15 cellular contexts compared by ENCODE assay signal in genomic region chr6:32164295-32164694, GRCh38. TPM values are rescaled to one million over a fixed set of nuclear protein-coding genes. Genes with fewer than 3 reads are reported as not detected.
DNase-seq lines count a peak whose midpoint lies in the region; ATAC-seq and TF ChIP-seq lines count a peak whose summit lies in the region.
"Had no signal": no experiment of that assay in that cellular context is flagged by ENCODE, and none has a peak within 500 bp of the region (broad histone marks: within the 10 kb centered on the region; RNA-seq: fewer than 3 reads in every experiment).

Gene EGFL8 (plus strand): TSS chr6:32164595. CDS start chr6:32166166, 1,571 bp downstream.

- H3K27me3 Mint-ChIP-seq in glutamatergic neuron (ENCODE audit: unreplicated experiment): peaks cover 18% of the 10 kb centered on the region
- H3K27me3 Mint-ChIP-seq: activated CD4-positive, alpha-beta T cell treated with anti-CD3 and anti-CD28 coated beads, Interleukin-2, amount 10 ng/mL, durations not matched to agents 24 days and 14 days; naive B cell; stimulated activated naive CD8-positive, alpha-beta T cell treated with anti-CD3 and anti-CD28 coated beads, Interleukin-15, Interleukin-2, amounts not matched to agents 100 ng/mL and 50 ng/mL, for 24 hours had no signal

- no peak for ATAC-seq in Right ventricle myocardium superior (ENCODE audit: poor library complexity)
- ATAC-seq in aorta (ENCODE audit: low FRiP score): no peak
- ATAC-seq in GM19397 (IDR thresholded peaks at IDR 0.05; ENCODE audit: unreplicated experiment): no peak
- ATAC-seq in psoas muscle: no peak

- H3K9me3 ChIP-seq in right atrium auricular region (no peaks in the 10 kb centered on the region), parathyroid adenoma (ENCODE audit: control insufficient read depth, low read length) (no peaks in the 10 kb centered on the region), aorta (ENCODE audit: control insufficient read depth, low read length) (no peaks in the 10 kb centered on the region), psoas muscle (no peaks in the 10 kb centered on the region)

- peak within 1 kb of the TSS; percentile 43 for H3K4me3 Mint-ChIP-seq in glutamatergic neuron (ENCODE audit: unreplicated experiment)
- H3K4me3 Mint-ChIP-seq: activated CD4-positive, alpha-beta T cell treated with anti-CD3 and anti-CD28 coated beads, Interleukin-2, amount 10 ng/mL, durations not matched to agents 24 days and 14 days; naive B cell; stimulated activated naive CD8-positive, alpha-beta T cell treated with anti-CD3 and anti-CD28 coated beads, Interleukin-15, Interleukin-2, amounts not matched to agents 100 ng/mL and 50 ng/mL, for 24 hours had no signal

- H3K36me3 Mint-ChIP-seq in glutamatergic neuron (ENCODE audit: unreplicated experiment): no peaks in the 10 kb centered on the region

- H3K4me3 ChIP-seq in right atrium auricular region (no peak within 1 kb of the TSS), parathyroid adenoma (ENCODE audit: low read depth, low read length) (no peak within 1 kb of the TSS), aorta (ENCODE audit: low read length in 2 of 2) (no peak within 1 kb of the TSS), psoas muscle (no peak within 1 kb of the TSS)

- H3K4me1 ChIP-seq in right atrium auricular region: no peaks in the 10 kb centered on the region
- no peaks in the 10 kb centered on the region for H3K4me1 ChIP-seq in parathyroid adenoma
- no peaks in the 10 kb centered on the region for H3K4me1 ChIP-seq in aorta (ENCODE audit: control insufficient read depth in 1 of 2, insufficient read depth in 2 of 2, low read length in 2 of 2)
- H3K4me1 ChIP-seq in psoas muscle: no peaks in the 10 kb centered on the region

- H3K36me3 ChIP-seq in right atrium auricular region: peaks cover 63% of the 10 kb centered on the region
- no peaks in the 10 kb centered on the region for H3K36me3 ChIP-seq in parathyroid adenoma (ENCODE audit: control insufficient read depth, insufficient read depth, low read length)
- H3K36me3 ChIP-seq in aorta (ENCODE audit: control insufficient read depth in 1 of 2, insufficient read depth in 2 of 2, low read length in 1 of 2): peaks cover 0 to 4% of the 10 kb centered on the region in 2 donors
- peaks cover 0 to 70% of the 10 kb centered on the region in 2 donors for H3K36me3 ChIP-seq in psoas muscle (ENCODE audit: insufficient read depth in 1 of 2, low read depth in 1 of 2)

- H3K9me3 Mint-ChIP-seq in glutamatergic neuron (ENCODE audit: unreplicated experiment): peaks cover 21% of the 10 kb centered on the region
- H3K9me3 Mint-ChIP-seq: activated CD4-positive, alpha-beta T cell treated with anti-CD3 and anti-CD28 coated beads, Interleukin-2, amount 10 ng/mL, durations not matched to agents 24 days and 14 days; stimulated activated naive CD8-positive, alpha-beta T cell treated with anti-CD3 and anti-CD28 coated beads, Interleukin-15, Interleukin-2, amounts not matched to agents 100 ng/mL and 50 ng/mL, for 24 hours had no signal

- peaks cover 12% of the 10 kb centered on the region for H3K4me1 Mint-ChIP-seq in glutamatergic neuron (ENCODE audit: low read depth, unreplicated experiment)

- H3K79me2 ChIP-seq in parathyroid adenoma: no peaks in the 10 kb centered on the region

- peak within 1 kb of the TSS; percentile 35 to 51 for H3K27ac ChIP-seq in right atrium auricular region
- peak within 1 kb of the TSS; percentile 11 for H3K27ac ChIP-seq in parathyroid adenoma
- no peak within 1 kb of the TSS for H3K27ac ChIP-seq in aorta (ENCODE audit: low read depth in 1 of 2, low read length in 2 of 2)
- no peak within 1 kb of the TSS for H3K27ac ChIP-seq in psoas muscle

- H3K27ac Mint-ChIP-seq in glutamatergic neuron (ENCODE audit: unreplicated experiment): no peak within 1 kb of the TSS
- H3K27ac Mint-ChIP-seq: activated CD4-positive, alpha-beta T cell treated with anti-CD3 and anti-CD28 coated beads, Interleukin-2, amount 10 ng/mL, durations not matched to agents 24 days and 14 days had no signal

- no peak within 1 kb of the TSS for H3K9ac ChIP-seq in parathyroid adenoma

- DNase-seq in right atrium auricular region (ENCODE audit: low spot score) (no peak), Right ventricle myocardium superior (no peak), glutamatergic neuron (no peak), aorta (peak; percentile 22 to 36), medulla oblongata (ENCODE audit: extremely low spot score) (no peak), psoas muscle (no peak)
- DNase-seq: activated CD4-positive, alpha-beta T cell treated with anti-CD3 and anti-CD28 coated beads, Interleukin-2, amount 10 ng/mL, durations not matched to agents 24 days and 14 days; activated naive CD4-positive, alpha-beta T cell treated with Interleukin-2 at 50 U/mL for 16 hours; effector CD8-positive, alpha-beta T cell; naive B cell; NCI-H774; stimulated activated CD4-positive, alpha-beta T cell treated with anti-CD3 and anti-CD28 coated beads, Interleukin-2, amount 100 ng/mL, for 48 hours had no signal

- H2AFZ ChIP-seq in parathyroid adenoma: no peak within 1 kb of the TSS

- no peak for TF ChIP-seq CTCF in right atrium auricular region (IDR thresholded peaks at IDR 0.05)
- TF ChIP-seq CTCF in glutamatergic neuron (IDR thresholded peaks at IDR 0.05; ENCODE audit: partially characterized antibody, unreplicated experiment): no peak
- TF ChIP-seq CTCF in parathyroid adenoma (IDR thresholded peaks at IDR 0.05): no peak
- TF ChIP-seq CTCF in psoas muscle (IDR thresholded peaks at IDR 0.05): no peak

- H3K27me3 ChIP-seq in right atrium auricular region: no peaks in the 10 kb centered on the region
- H3K27me3 ChIP-seq in parathyroid adenoma (ENCODE audit: control insufficient read depth, insufficient read depth, low read length): no peaks in the 10 kb centered on the region
- no peaks in the 10 kb centered on the region for H3K27me3 ChIP-seq in aorta (ENCODE audit: control insufficient read depth in 1 of 2, insufficient read depth in 2 of 2, low read length in 1 of 2)
- H3K27me3 ChIP-seq in psoas muscle (ENCODE audit: insufficient read depth in 3 of 3, low read length in 2 of 3): no peaks in the 10 kb centered on the region

- no peak within 1 kb of the TSS for H3K4me2 ChIP-seq in parathyroid adenoma (ENCODE audit: low read length)

- intact Hi-C loops in Right ventricle myocardium superior (cut with DNase I): no loop called here
- intact Hi-C loops in aorta (cut with DNase I): no loop called here
- intact Hi-C loops in psoas muscle (cut with DNase I): no loop called here

RNA-seq across cellular contexts. Expression of gene EGFL8, which starts in this region (rescaled TPM):
- total RNA-seq in right atrium auricular region: 1 to 10 TPM; 4.8 to 5.2 TPM
- 6.1 TPM for total RNA-seq in Right ventricle myocardium superior
- 23.0 TPM for total RNA-seq in glutamatergic neuron (ENCODE audit: unreplicated experiment)
- total RNA-seq in aorta: 10 to 100 TPM; 20.7 to 38.8 TPM
- polyA plus RNA-seq in aorta: 100 to 1,000 TPM in 1 of 2 donors, 1 to 10 TPM in 1; 3.9 to 138 TPM
- total RNA-seq in psoas muscle: 1 to 10 TPM; 2.0 to 7.0 (median 3.7) TPM
- polyA plus RNA-seq in psoas muscle: 1 to 10 TPM; 2.1 to 4.0 (median 3.6) TPM

Comparison
In these comparisons a context has a peak if more than half of its experiments do, and no peak if none do; other contexts are left out.
1. DNase-seq: peak in aorta (2 of 2); none in right atrium auricular region (single experiment), Right ventricle myocardium superior (single experiment), glutamatergic neuron (single experiment), medulla oblongata (single experiment) and psoas muscle (0 of 2).
2. H3K27ac ChIP-seq: peak in right atrium auricular region (2 of 2) and parathyroid adenoma (single experiment); none in aorta (0 of 2) and psoas muscle (single experiment).